ENCODE assay signal across 19 cellular contexts in the genomic region with DNA sequence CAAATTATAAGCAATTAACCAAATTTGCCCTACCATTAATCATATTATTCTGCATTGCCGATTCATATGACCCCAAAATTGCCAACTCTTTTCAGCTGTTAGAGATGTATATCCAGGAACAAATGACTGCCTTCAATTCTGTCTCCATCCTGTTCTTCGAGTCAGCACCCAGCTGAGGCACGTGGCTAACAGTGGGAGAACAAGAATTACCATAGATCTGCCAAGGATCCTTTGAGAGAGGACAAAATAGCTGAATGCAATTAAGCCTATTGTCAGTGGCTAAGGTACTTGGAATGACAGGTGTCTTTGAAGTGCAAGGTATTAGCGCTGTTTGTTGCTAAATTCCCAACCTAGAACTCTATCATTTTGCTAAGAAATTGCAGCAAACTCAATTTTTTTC.
A peak's percentile ranks its signal among the peaks of the same experiment; 100 is the strongest.
DNase-seq lines count a peak whose midpoint lies in the region; FAIRE-seq and TF ChIP-seq lines count a peak whose summit lies in the region.
"Had no signal": no experiment of that assay in that cellular context is flagged by ENCODE, and none has a peak within 500 bp of the region (broad histone marks: within the 10 kb centered on the region; RNA-seq: fewer than 3 reads in every experiment).

No MANE protein-coding gene starts in this region.

- no peak overlapping the region for H3K23ac ChIP-seq in H1 (ENCODE audit: insufficient read length)

- no peak overlapping the region for H2BK20ac ChIP-seq in H1 (ENCODE audit: low read length)

- H3K4me3 ChIP-seq in H1 (ENCODE audit: extremely low read depth in 1 of 4, insufficient read depth in 2 of 4, low read depth in 3 of 4, low read length in 4 of 4) (no peak overlapping the region), Peyer's patch (no peak overlapping the region)
- H3K4me3 ChIP-seq: GM23248 had no signal

- H2AFZ ChIP-seq in H1 (ENCODE audit: low read length) = no peak overlapping the region
- H2AFZ ChIP-seq: GM23248 had no signal

- H3K4ac ChIP-seq in H1 (replicated peaks; ENCODE audit: insufficient read length, low read depth, low read length) = no peak overlapping the region

- no peak overlapping the region for H2BK15ac ChIP-seq in H1 (ENCODE audit: low read length)

- no peak for TF ChIP-seq RAD21 in H1 (IDR thresholded peaks at IDR 0.05 in 1 of 2, conservative IDR thresholded peaks at IDR 0.05 in 1 of 2; ENCODE audit: low read depth in 2 of 2, low read length in 2 of 2)

- H3K56ac ChIP-seq in H1 (replicated peaks; ENCODE audit: insufficient read length, low read depth, low read length) = no peak overlapping the region

- no peak for TF ChIP-seq EP300 in H1 (IDR thresholded peaks at IDR 0.05; ENCODE audit: borderline replicate concordance in 1 of 2, low read depth in 2 of 2, low read length in 2 of 2)

- peak; percentile 7 for DNase-seq in NCI-H748 (lab: John Stamatoyannopoulos, UW; ENCODE audit: unreplicated experiment)
- no peak for DNase-seq in NCI-H748 treated with DMSO at 0.1 percent for 48 hours (lab: John Stamatoyannopoulos, UW)
- no peak for DNase-seq in H1 (ENCODE audit: low read depth in 1 of 2, low spot score in 2 of 2)
- peak; percentile 8 for DNase-seq in ureter (ENCODE audit: low spot score)
- no peak for DNase-seq in hypothalamus (lab: John Stamatoyannopoulos, UW)
- no peak for DNase-seq in Peyer's patch
- DNase-seq: 8988T; C1 segment of cervical spinal cord; Calu3; CD4-positive, alpha-beta memory T cell; COR-L47; DMS53; DMS79 treated with DMSO at 0.1 percent for 48 hours; GF-D8; GM23248; H7; HCEC 1CT had no signal

- CTCF ChIA-PET in H1 (lab: Charles Lee; ENCODE audit: partially characterized antibody) = interaction anchor here (1.4 kb wide), 1 partner anchor 22 kb away, joined by 4 read pairs; no protein-coding TSS in a partner anchor

- H4K5ac ChIP-seq in H1 (ENCODE audit: insufficient read length, low read depth, low read length) = no peak overlapping the region

- H3K4me2 ChIP-seq in H1 (ENCODE audit: insufficient read depth in 1 of 2, low read depth in 2 of 2, low read length in 2 of 2) = no peak overlapping the region

- H4K20me1 ChIP-seq in H1 (replicated peaks in 1 of 2; ENCODE audit: control insufficient read depth in 1 of 2, insufficient read depth in 2 of 2, low read length in 2 of 2) = no peaks in the 10 kb centered on the region

- no peak overlapping the region for H2AK5ac ChIP-seq in H1 (ENCODE audit: low read depth, low read length)

- no peak overlapping the region for H2BK120ac ChIP-seq in H1 (replicated peaks; ENCODE audit: low read depth, low read length)

- no peak overlapping the region for H4K91ac ChIP-seq in H1 (replicated peaks; ENCODE audit: insufficient read length, low read length)

- H3K79me1 ChIP-seq in H1 (ENCODE audit: low read depth, low read length) = no peaks in the 10 kb centered on the region

- H2BK5ac ChIP-seq in H1 (ENCODE audit: low read depth, low read length) = no peak overlapping the region

- no peak for FAIRE-seq in H1 (lab: Jason Lieb, UNC)
- FAIRE-seq: GM12891, GM18507 had no signal

- TF ChIP-seq CTCF in H1 (IDR thresholded peaks at IDR 0.05; ENCODE audit: control extremely low read depth in 1 of 3, insufficient read depth in 1 of 3, low read depth in 1 of 3, low read length in 3 of 3) (no peak), Peyer's patch (IDR thresholded peaks at IDR 0.05) (no peak)

- no peaks in the 10 kb centered on the region for H3K36me3 ChIP-seq in H1 (ENCODE audit: control insufficient read depth in 2 of 4, insufficient read depth in 4 of 4, low read length in 3 of 4)
- no peaks in the 10 kb centered on the region for H3K36me3 ChIP-seq in Peyer's patch

- TF ChIP-seq POLR2A in H1 (IDR thresholded peaks at IDR 0.05; ENCODE audit: control extremely low read depth in 1 of 2, low read depth in 2 of 2, low read length in 2 of 2) (no peak), Peyer's patch (IDR thresholded peaks at IDR 0.05) (no peak)

- H3K4me1 ChIP-seq in H1 (replicated peaks in 1 of 4; ENCODE audit: control insufficient read depth in 3 of 4, insufficient read depth in 4 of 4, low read length in 3 of 4) = peaks cover 0 to 3% (median 0%) of the 10 kb centered on the region in 4 experiments; a peak in 1 of 7 replicates
- no peaks in the 10 kb centered on the region for H3K4me1 ChIP-seq in Peyer's patch

- no peak overlapping the region for H4K8ac ChIP-seq in H1 (ENCODE audit: extremely low read depth, insufficient read depth, low read length)

- POLR2A ChIA-PET in H1 (lab: Charles Lee; ENCODE audit: partially characterized antibody) = interaction anchor here (0.7 kb wide), 1 partner anchor 10 kb away, joined by 3 read pairs; no protein-coding TSS in a partner anchor

- no peak overlapping the region for H3K9ac ChIP-seq in H1 (replicated peaks in 1 of 4; ENCODE audit: extremely low read depth in 1 of 4, low read depth in 3 of 4, low read length in 3 of 4)
- H3K9ac ChIP-seq: GM23248 had no signal

- H3K18ac ChIP-seq in H1 (ENCODE audit: extremely low read depth, low read length) = no peak overlapping the region

- no peak overlapping the region for H2BK12ac ChIP-seq in H1 (ENCODE audit: low read depth, low read length)

- 64% methylated on average over 4 of the region's 4 CpGs; no CpG with 5 or more reads in 1 of the 2 experiments for WGBS in H1 (ENCODE audit: extremely low coverage in 1 of 2, insufficient coverage in 1 of 2, insufficient read length in 1 of 2, insufficient replicate concordance in 2 of 2, low coverage in 1 of 2, low lambda C conversion rate in 2 of 2, missing lambda C conversion rate in 1 of 2), 2 experiments

- no peak overlapping the region for H3K27ac ChIP-seq in H1 (ENCODE audit: low read depth, low read length)
- no peak overlapping the region for H3K27ac ChIP-seq in Peyer's patch
- H3K27ac ChIP-seq: GM23248 had no signal

- H3K14ac ChIP-seq in H1 (ENCODE audit: insufficient read length) = no peak overlapping the region

- H3K27me3 ChIP-seq in H1 (replicated peaks in 1 of 4; ENCODE audit: control insufficient read depth in 3 of 4, extremely low read depth in 1 of 4, insufficient read depth in 3 of 4, low read length in 3 of 4) = no peaks in the 10 kb centered on the region; a peak in 2 of 7 replicates
- no peaks in the 10 kb centered on the region for H3K27me3 ChIP-seq in Peyer's patch

- no peaks in the 10 kb centered on the region for H3K23me2 ChIP-seq in H1 (ENCODE audit: low read depth, low read length)

- H3K79me2 ChIP-seq in H1 (ENCODE audit: control insufficient read depth in 1 of 2, insufficient read depth in 2 of 2, low read length in 2 of 2) = no peaks in the 10 kb centered on the region

- H3K9me3 ChIP-seq in H1 (ENCODE audit: insufficient read depth in 2 of 2, low read depth in 1 of 2, low read length in 1 of 2) (peaks cover 3 to 10% of the 10 kb centered on the region in 2 experiments; a peak in 1 of 4 replicates), Peyer's patch (no peaks in the 10 kb centered on the region)

TF ChIP-seq in H1, 55 proteins besides CTCF, POLR2A, EP300 and RAD21:
- TF ChIP-seq TEAD4 (IDR thresholded peaks at IDR 0.05; ENCODE audit: low read depth, low read length) (peak; percentile 21; the same call in 1 of the 2 replicates), POU5F1 (IDR thresholded peaks at IDR 0.05; ENCODE audit: low read depth, low read length) (no peak)
- TF ChIP-seq, protein P1, sequence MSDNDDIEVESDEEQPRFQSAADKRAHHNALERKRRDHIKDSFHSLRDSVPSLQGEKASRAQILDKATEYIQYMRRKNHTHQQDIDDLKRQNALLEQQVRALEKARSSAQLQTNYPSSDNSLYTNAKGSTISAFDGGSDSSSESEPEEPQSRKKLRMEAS (IDR thresholded peaks at IDR 0.05) = peak; percentile 90
- TF ChIP-seq, protein P2, sequence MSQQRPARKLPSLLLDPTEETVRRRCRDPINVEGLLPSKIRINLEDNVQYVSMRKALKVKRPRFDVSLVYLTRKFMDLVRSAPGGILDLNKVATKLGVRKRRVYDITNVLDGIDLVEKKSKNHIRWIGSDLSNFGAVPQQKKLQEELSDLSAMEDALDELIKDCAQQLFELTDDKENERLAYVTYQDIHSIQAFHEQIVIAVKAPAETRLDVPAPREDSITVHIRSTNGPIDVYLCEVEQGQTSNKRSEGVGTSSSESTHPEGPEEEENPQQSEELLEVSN (IDR thresholded peaks at IDR 0.05) = peak; percentile 90
- TF ChIP-seq, protein P3, sequence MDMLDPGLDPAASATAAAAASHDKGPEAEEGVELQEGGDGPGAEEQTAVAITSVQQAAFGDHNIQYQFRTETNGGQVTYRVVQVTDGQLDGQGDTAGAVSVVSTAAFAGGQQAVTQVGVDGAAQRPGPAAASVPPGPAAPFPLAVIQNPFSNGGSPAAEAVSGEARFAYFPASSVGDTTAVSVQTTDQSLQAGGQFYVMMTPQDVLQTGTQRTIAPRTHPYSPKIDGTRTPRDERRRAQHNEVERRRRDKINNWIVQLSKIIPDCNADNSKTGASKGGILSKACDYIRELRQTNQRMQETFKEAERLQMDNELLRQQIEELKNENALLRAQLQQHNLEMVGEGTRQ (IDR thresholded peaks at IDR 0.05; ENCODE audit: low read length) = no peak

Comparison
In these comparisons a context has a peak if more than half of its experiments do, and no peak if none do; other contexts are left out.
1. DNase-seq: peak in NCI-H748 (single experiment) and ureter (single experiment); none in NCI-H748 treated with DMSO at 0.1 percent for 48 hours (single experiment), H1 (0 of 2), hypothalamus (0 of 51) and Peyer's patch (0 of 3).